Comparison of ENCODE assay signal across 8 cellular contexts in genomic region chr2:134231965-134232340, GRCh38. TPM values are rescaled to one million over a fixed set of nuclear protein-coding genes. Genes with fewer than 3 reads are reported as not detected.
DNase-seq lines count a peak whose midpoint lies in the region; ATAC-seq and TF ChIP-seq lines count a peak whose summit lies in the region.

No MANE protein-coding gene starts in this region.

- peak overlapping the region; percentile 95 for H3K27ac ChIP-seq in DOHH2 (ENCODE audit: low read depth, low read length)

- CTCF ChIA-PET in activated CD4-positive, alpha-beta memory T cell treated with anti-CD3 and anti-CD28 coated beads, Interleukin-2, amount 10 ng/mL, durations not matched to agents 7 days and 5 days (lab: Charles Lee) = interaction anchor here (1.2 to 5.5 kb wide), 5 partner anchors 12 to 113 kb away, joined by 4 to 43 read pairs (median 8); no protein-coding TSS in a partner anchor

- H3F3A ChIP-seq in DOHH2 (ENCODE audit: control insufficient read depth, insufficient read depth) = peaks cover 26% of the 10 kb centered on the region

- H3K4me1 Mint-ChIP-seq in activated CD4-positive, alpha-beta memory T cell treated with anti-CD3 and anti-CD28 coated beads, Interleukin-2, amount 10 ng/mL, durations not matched to agents 7 days and 5 days = peaks cover 82% of the 10 kb centered on the region
- H3K4me1 Mint-ChIP-seq in naive thymus-derived CD8-positive, alpha-beta T cell = peaks cover 34 to 87% (median 74%) of the 10 kb centered on the region in 4 donors

- H3K27me3 Mint-ChIP-seq in activated CD4-positive, alpha-beta memory T cell treated with anti-CD3 and anti-CD28 coated beads, Interleukin-2, amount 10 ng/mL, durations not matched to agents 7 days and 5 days = no peaks in the 10 kb centered on the region
- no peaks in the 10 kb centered on the region for H3K27me3 Mint-ChIP-seq in naive thymus-derived CD8-positive, alpha-beta T cell

- peaks cover 94% of the 10 kb centered on the region for H3K79me2 ChIP-seq in DOHH2 (ENCODE audit: control insufficient read depth, low read length)

- POLR2A ChIA-PET in activated CD4-positive, alpha-beta memory T cell treated with anti-CD3 and anti-CD28 coated beads, Interleukin-2, amount 10 ng/mL, durations not matched to agents 7 days and 5 days (lab: Charles Lee) = interaction anchor here (1.2 to 4.4 kb wide), 4 partner anchors 14 to 113 kb away, joined by 3 to 21 read pairs (median 5); no protein-coding TSS in a partner anchor
- POLR2A ChIA-PET in naive thymus-derived CD8-positive, alpha-beta T cell (lab: Charles Lee) = no interaction called here

- peaks cover 23% of the 10 kb centered on the region for H3K9me3 Mint-ChIP-seq in activated CD4-positive, alpha-beta memory T cell treated with anti-CD3 and anti-CD28 coated beads, Interleukin-2, amount 10 ng/mL, durations not matched to agents 7 days and 5 days
- peaks cover 0 to 17% (median 9%) of the 10 kb centered on the region in 9 donors for H3K9me3 Mint-ChIP-seq in naive thymus-derived CD8-positive, alpha-beta T cell

- H3K36me3 Mint-ChIP-seq in activated CD4-positive, alpha-beta memory T cell treated with anti-CD3 and anti-CD28 coated beads, Interleukin-2, amount 10 ng/mL, durations not matched to agents 7 days and 5 days (ENCODE audit: low read depth) = peaks cover 40% of the 10 kb centered on the region
- H3K36me3 Mint-ChIP-seq in naive thymus-derived CD8-positive, alpha-beta T cell = peaks cover 0 to 17% (median 13%) of the 10 kb centered on the region in 3 donors

- H3K9me3 ChIP-seq in DOHH2 (ENCODE audit: control insufficient read depth, insufficient read depth, low read length) (peaks cover 18% of the 10 kb centered on the region), mucosa of descending colon (peaks cover 5% of the 10 kb centered on the region)

- peak overlapping the region; percentile 63 for H3K4me3 ChIP-seq in DOHH2 (ENCODE audit: low read length)
- no peak overlapping the region for H3K4me3 ChIP-seq in mucosa of descending colon

- intact Hi-C loops in mucosa of descending colon (cut with DNase I, micrococcal nuclease) = no loop called here

- H3K36me3 ChIP-seq in DOHH2 (ENCODE audit: control insufficient read depth, low read length) (peaks cover 15% of the 10 kb centered on the region), mucosa of descending colon (ENCODE audit: low read depth) (no peaks in the 10 kb centered on the region)

- ATAC-seq in HG02610 (IDR thresholded peaks at IDR 0.05; ENCODE audit: unreplicated experiment) (peak; percentile 21), GM19467 (IDR thresholded peaks at IDR 0.05; ENCODE audit: unreplicated experiment) (no peak), HG02884 (IDR thresholded peaks at IDR 0.05; ENCODE audit: unreplicated experiment) (no peak), mucosa of descending colon (no peak), GM18868 (IDR thresholded peaks at IDR 0.05; ENCODE audit: unreplicated experiment) (no peak)
- ATAC-seq in naive thymus-derived CD8-positive, alpha-beta T cell = no peak

- H3K4me3 Mint-ChIP-seq in activated CD4-positive, alpha-beta memory T cell treated with anti-CD3 and anti-CD28 coated beads, Interleukin-2, amount 10 ng/mL, durations not matched to agents 7 days and 5 days = no peak overlapping the region
- peak overlapping the region in 9 of 10 donors; percentile 1 to 77 (median 34) for H3K4me3 Mint-ChIP-seq in naive thymus-derived CD8-positive, alpha-beta T cell

- peak overlapping the region; percentile 91 for H3K27ac Mint-ChIP-seq in activated CD4-positive, alpha-beta memory T cell treated with anti-CD3 and anti-CD28 coated beads, Interleukin-2, amount 10 ng/mL, durations not matched to agents 7 days and 5 days
- peak overlapping the region; percentile 57 to 91 (median 78) for H3K27ac Mint-ChIP-seq in naive thymus-derived CD8-positive, alpha-beta T cell

- H3K4me1 ChIP-seq in DOHH2 (ENCODE audit: control insufficient read depth, low read length) = peaks cover 89% of the 10 kb centered on the region
- H3K4me1 ChIP-seq in mucosa of descending colon (ENCODE audit: low read depth) = peaks cover 34% of the 10 kb centered on the region

- no peaks in the 10 kb centered on the region for H3K27me3 ChIP-seq in DOHH2 (ENCODE audit: control insufficient read depth, low read length)

- DNase-seq in activated CD4-positive, alpha-beta memory T cell treated with anti-CD3 and anti-CD28 coated beads, Interleukin-2, amount 10 ng/mL, durations not matched to agents 7 days and 5 days = no peak
- no peak for DNase-seq in naive thymus-derived CD8-positive, alpha-beta T cell
- no peak for DNase-seq in mucosa of descending colon

- no peaks in the 10 kb centered on the region for H3K9me2 ChIP-seq in DOHH2 (replicated peaks; ENCODE audit: control insufficient read depth, low read length)

- TF ChIP-seq CTCF in DOHH2 (IDR thresholded peaks at IDR 0.05; ENCODE audit: low read depth, low read length, poor library complexity, severe bottlenecking) (no peak), mucosa of descending colon (IDR thresholded peaks at IDR 0.05) (no peak)

- H3K4me2 ChIP-seq in DOHH2 (ENCODE audit: low read length) = peak overlapping the region; percentile 81

- 0 out of 2 replicates have a peak, but pooled peaks cover 5% of the 10 kb centered on the region for H4K20me1 ChIP-seq in DOHH2 (ENCODE audit: control insufficient read depth, insufficient read depth, low read depth, low read length)

RNA-seq across cellular contexts. Expression of gene MGAT5, which starts 21.9 kb away (rescaled TPM):
- 10 to 100 TPM; 44.5 to 44.9 TPM for total RNA-seq in activated CD4-positive, alpha-beta memory T cell treated with anti-CD3 and anti-CD28 coated beads, Interleukin-2, amount 10 ng/mL, durations not matched to agents 7 days and 5 days
- 10 to 100 TPM; 54.6 to 61.1 TPM for total RNA-seq in naive thymus-derived CD8-positive, alpha-beta T cell
- 1 to 10 TPM; 3.6 to 5.8 (median 5.6) TPM for polyA plus RNA-seq in naive thymus-derived CD8-positive, alpha-beta T cell
- total RNA-seq in mucosa of descending colon = 10 to 100 TPM; 56.5 to 75.5 (median 69.7) TPM
